In genomic region chr17:70114405-70114804, GRCh38 we compare ENCODE assay signal across 21 cellular contexts. TPM values are rescaled to one million over a fixed set of nuclear protein-coding genes. Genes with fewer than 3 reads are reported as not detected.
DNase-seq lines count a peak whose midpoint lies in the region; FAIRE-seq and TF ChIP-seq lines count a peak whose summit lies in the region.
"Had no signal": no experiment of that assay in that cellular context is flagged by ENCODE, and none has a peak within 500 bp of the region (broad histone marks: within the 10 kb centered on the region; RNA-seq: fewer than 3 reads in every experiment).

No MANE protein-coding gene starts in this region.

- no peaks in the 10 kb centered on the region for H3K9me3 ChIP-seq in H9 (ENCODE audit: control insufficient read depth, low read depth, low read length)
- H3K9me3 ChIP-seq in ovary: no peaks in the 10 kb centered on the region

- no peak overlapping the region for H2BK15ac ChIP-seq in H9 (ENCODE audit: low read depth, low read length)

- no peak overlapping the region for H3K4me2 ChIP-seq in H9 (ENCODE audit: insufficient read depth, insufficient read length, low read length)

- no peaks in the 10 kb centered on the region for H3K79me1 ChIP-seq in H9 (ENCODE audit: insufficient read depth, low read depth, low read length, poor library complexity, severe bottlenecking)

- H3K4me1 Mint-ChIP-seq in H9 (peaks cover 3 to 6% of the 10 kb centered on the region in 2 experiments; a peak in 2 of 4 replicates), mesothelial cell of epicardium (peaks cover 46% of the 10 kb centered on the region)
- H3K4me1 Mint-ChIP-seq: CD4-positive, alpha-beta memory T cell had no signal

- no peak overlapping the region for H3T11ph ChIP-seq in H9 (ENCODE audit: low read length)

- no peak overlapping the region for H2AFZ ChIP-seq in H9 (ENCODE audit: low read length)

- H3K36me3 ChIP-seq in bronchial epithelial cell (ENCODE audit: control insufficient read depth, insufficient read depth, low read length) (no peaks in the 10 kb centered on the region), ovary (no peaks in the 10 kb centered on the region)

- no peak overlapping the region for H3K56ac ChIP-seq in H9 (ENCODE audit: insufficient read length, low read depth, low read length)

- no peaks in the 10 kb centered on the region; the same call in 1 of the 2 replicates for H3K27me3 Mint-ChIP-seq in H9 (ENCODE audit: low read depth)
- H3K27me3 Mint-ChIP-seq in mesothelial cell of epicardium (ENCODE audit: low read depth): no peaks in the 10 kb centered on the region

- H3K14ac ChIP-seq in H9 (ENCODE audit: insufficient read depth, low read length): no peak overlapping the region

- peak overlapping the region; percentile 26 for H2BK20ac ChIP-seq in H9 (ENCODE audit: low read depth, low read length, poor library complexity, severe bottlenecking)

- H3K27ac Mint-ChIP-seq in H9 (no peak overlapping the region), mesothelial cell of epicardium (peak overlapping the region; percentile 41)
- H3K27ac Mint-ChIP-seq: CD4-positive, alpha-beta memory T cell had no signal

- no peak overlapping the region for H3K9ac ChIP-seq in H9 (ENCODE audit: extremely low read depth, insufficient read length, low read length)

- DNase-seq in H9 (no peak), bronchial epithelial cell (ENCODE audit: low read depth) (peak; percentile 26), mesothelial cell of epicardium (ENCODE audit: low spot score in 2 of 2, unreplicated experiment in 2 of 2) (no peak), GM13977 (ENCODE audit: low spot score) (no peak), ovary (no peak), NCI-H524 treated with DMSO at 0.1 percent for 48 hours (lab: John Stamatoyannopoulos, UW) (no peak)
- DNase-seq: C1 segment of cervical spinal cord; Calu3; CD4-positive, alpha-beta memory T cell; COR-L47; DMS53; DMS79 treated with DMSO at 0.1 percent for 48 hours; GF-D8; GOT3; HCEC 1CT had no signal

- H3K4me1 ChIP-seq in H9 (ENCODE audit: insufficient read depth, low read length) (no peaks in the 10 kb centered on the region), ovary (ENCODE audit: insufficient read depth) (peaks cover 2% of the 10 kb centered on the region)

- no peak overlapping the region for H3K4ac ChIP-seq in H9 (ENCODE audit: low read depth, low read length)

- H3K23ac ChIP-seq in H9 (ENCODE audit: insufficient read length, low read depth, low read length): no peak overlapping the region

- no peak overlapping the region for H3K4me3 Mint-ChIP-seq in H9
- no peak overlapping the region for H3K4me3 Mint-ChIP-seq in mesothelial cell of epicardium
- H3K4me3 Mint-ChIP-seq: CD4-positive, alpha-beta memory T cell had no signal

- H2BK12ac ChIP-seq in H9 (ENCODE audit: insufficient read length, low read depth, low read length): no peak overlapping the region

- intact Hi-C loops in ovary (cut with DNase I): no loop called here

- no peak for TF ChIP-seq POLR2A in ovary (IDR thresholded peaks at IDR 0.05)

- H4K8ac ChIP-seq in H9 (replicated peaks; ENCODE audit: insufficient read length, low read depth, low read length): no peak overlapping the region

- H3K9me3 Mint-ChIP-seq in H9 (peaks cover 0 to 5% of the 10 kb centered on the region in 2 experiments; a peak in 2 of 5 replicates), mesothelial cell of epicardium (peaks cover 14% of the 10 kb centered on the region)

- H3K79me2 ChIP-seq in H9 (ENCODE audit: insufficient read depth, low read length): no peaks in the 10 kb centered on the region

- peaks cover 0 to 11% (median 0%) of the 10 kb centered on the region in 3 experiments; a peak in 1 of 7 replicates for H3K36me3 Mint-ChIP-seq in H9 (ENCODE audit: insufficient read depth in 1 of 3, low read depth in 3 of 3)
- peaks cover 3% of the 10 kb centered on the region for H3K36me3 Mint-ChIP-seq in mesothelial cell of epicardium
- H3K36me3 Mint-ChIP-seq: CD4-positive, alpha-beta memory T cell had no signal

- H2AK5ac ChIP-seq in H9 (ENCODE audit: insufficient read length, low read length): no peak overlapping the region

- H3K27ac ChIP-seq in H9 (ENCODE audit: insufficient read length, low read depth, low read length): no peak overlapping the region
- no peak overlapping the region for H3K27ac ChIP-seq in ovary

- H3K23me2 ChIP-seq in H9 (ENCODE audit: insufficient read length, low read depth, low read length, poor library complexity, severe bottlenecking): no peaks in the 10 kb centered on the region

- FAIRE-seq in bronchial epithelial cell (lab: Jason Lieb, UNC): no peak
- FAIRE-seq: GM12891, H54 had no signal

- in situ Hi-C loops in GM13977 (cut with MboI; ENCODE audit: low pct_unique_long_range_greater_than_20kb, low sequenced_read_pairs, unreplicated experiment): no loop called here

- H2BK5ac ChIP-seq in H9 (ENCODE audit: insufficient read length, low read length): no peak overlapping the region

- no peak overlapping the region for H2BK120ac ChIP-seq in H9 (ENCODE audit: low read depth, low read length, poor library complexity, severe bottlenecking)

- TF ChIP-seq CTCF in H9 (conservative IDR thresholded peaks at IDR 0.05) (no peak), bronchial epithelial cell (IDR thresholded peaks at IDR 0.05; ENCODE audit: insufficient read depth, low read length, severe bottlenecking) (no peak), mesothelial cell of epicardium (IDR thresholded peaks at IDR 0.05; ENCODE audit: unreplicated experiment) (no peak), GM13977 (IDR thresholded peaks at IDR 0.05; ENCODE audit: extremely low read depth, insufficient read depth, missing control alignments) (no peak), ovary (IDR thresholded peaks at IDR 0.05) (no peak)

- H3K27me3 ChIP-seq in H9 (ENCODE audit: insufficient read depth, low read length) (no peaks in the 10 kb centered on the region), bronchial epithelial cell (ENCODE audit: control insufficient read depth, insufficient read depth, low read length) (no peaks in the 10 kb centered on the region), ovary (no peaks in the 10 kb centered on the region)

- H4K20me1 ChIP-seq in H9 (ENCODE audit: control insufficient read depth, insufficient read depth, insufficient read length): no peaks in the 10 kb centered on the region

- no peak for TF ChIP-seq EP300 in ovary (IDR thresholded peaks at IDR 0.05)

- no peak overlapping the region for H4K5ac ChIP-seq in H9 (ENCODE audit: insufficient read length, low read depth, low read length)

- no peak overlapping the region for H3K4me3 ChIP-seq in bronchial epithelial cell (ENCODE audit: low read depth, low read length)
- H3K4me3 ChIP-seq in ovary: no peak overlapping the region

- H3K18ac ChIP-seq in H9 (ENCODE audit: insufficient read length, low read depth, low read length): no peak overlapping the region

- no peak overlapping the region for H4K91ac ChIP-seq in H9 (ENCODE audit: insufficient read length, low read depth, low read length)

- no CpG with 5 or more reads among the region's 2 CpGs for WGBS in H9 (ENCODE audit: extremely low coverage, insufficient read length, low lambda C conversion rate)
- WGBS in ovary, 3 donors: 88 to 94% (median 94%) methylated on average over 2 of the region's 2 CpGs

RNA-seq across cellular contexts. Expression of gene KCNJ16, which starts 39.4 kb away (rescaled TPM):
- total RNA-seq in H9 (2021) (not detected in 2 replicates), bronchial epithelial cell (not detected in 2 replicates), mesothelial cell of epicardium (0.18 to 0.33 TPM (median 0.29 TPM) in 3 replicates), ovary (1 to 10 TPM in 2 of 7 donors, under 1 TPM in 4, not detected in 1; 0.12 to 3.3 (median 0.25) TPM)
- 1 to 10 TPM in 1 of 2 donors, under 1 TPM in 1; 0.04 to 7.2 TPM for polyA plus RNA-seq in ovary
- total RNA-seq: A673; Calu3; CD4-positive, alpha-beta memory T cell; Daoy had no signal
- polyA plus RNA-seq: BJ; CD4-positive, alpha-beta memory T cell had no signal

RNA-seq across cellular contexts. Expression of gene KCNJ2, which starts 54.9 kb away (rescaled TPM):
- total RNA-seq in H9 (2021): 0.15 and 0.29 TPM in 2 replicates
- total RNA-seq in bronchial epithelial cell: 0.51 and 1.6 TPM in 2 replicates
- 22.8 to 28.4 TPM (median 26.8 TPM) in 3 replicates for total RNA-seq in mesothelial cell of epicardium
- 1 to 10 TPM; 1.3 to 3.8 (median 2.7) TPM for total RNA-seq in ovary
- 1 to 10 TPM in 1 of 2 donors, under 1 TPM in 1; 0.97 to 1.6 TPM for polyA plus RNA-seq in ovary
- total RNA-seq: A172; A673; Calu3; CD4-positive, alpha-beta memory T cell had no signal
- polyA plus RNA-seq: CD4-positive, alpha-beta memory T cell had no signal
